24 cellular contexts compared by ENCODE assay signal in the genomic region with DNA sequence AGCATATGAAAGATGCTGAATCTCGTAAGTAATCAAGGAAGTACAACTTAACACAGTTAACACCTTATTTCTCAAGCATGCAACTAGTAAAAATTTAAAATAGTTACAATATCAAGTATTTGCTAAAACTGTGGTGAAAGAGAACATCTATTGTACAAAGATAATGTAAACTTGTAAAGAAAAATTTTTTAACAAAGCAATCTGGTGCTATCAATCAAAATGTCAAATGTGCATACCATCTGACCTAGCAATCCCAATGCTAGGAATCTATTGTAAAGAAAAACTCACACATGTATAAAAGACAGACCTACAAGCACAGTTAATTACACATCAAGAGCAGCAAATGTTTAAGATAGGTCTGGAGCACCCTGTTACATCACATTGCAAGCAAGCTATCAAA.
"Had no signal": no experiment of that assay in that cellular context is flagged by ENCODE, and none has a peak within 500 bp of the region (broad histone marks: within the 10 kb centered on the region; RNA-seq: fewer than 3 reads in every experiment).

No MANE protein-coding gene starts in this region.

- H3K4me1 ChIP-seq: lower lobe of right lung, thyroid gland had no signal

- H3K27me3 ChIP-seq: dorsolateral prefrontal cortex, gastrocnemius medialis, ovary, sigmoid colon, stomach, thyroid gland had no signal

- ATAC-seq: esophagus mucosa; gastrocnemius medialis; left ventricle myocardium superior; lower lobe of right lung; naive thymus-derived CD8-positive, alpha-beta T cell; psoas muscle; right cardiac atrium; stimulated activated effector memory CD8-positive, alpha-beta T cell treated with anti-CD3 and anti-CD28 coated beads, Interleukin-12 subunit alpha, Interleukin-12 subunit beta, amount 100 ng/mL, for 72 hours had no signal

- H3K9me3 ChIP-seq: gastrocnemius medialis, lower lobe of right lung, ovary, psoas muscle, sigmoid colon, stomach, thyroid gland had no signal

- H3K4me3 ChIP-seq: dorsolateral prefrontal cortex, gastrocnemius medialis, lower lobe of right lung, ovary, psoas muscle, sigmoid colon, stomach, thyroid gland had no signal

- H3K27ac ChIP-seq: dorsolateral prefrontal cortex, epithelial cell of prostate, gastrocnemius medialis, lower lobe of right lung, ovary, psoas muscle, sigmoid colon, stomach, thyroid gland had no signal

- DNase-seq: dorsolateral prefrontal cortex; effector CD4-positive, alpha-beta T cell; foreskin fibroblast; gastrocnemius medialis; head of caudate nucleus; left ventricle myocardium superior; lower lobe of right lung; naive thymus-derived CD8-positive, alpha-beta T cell; nephron progenitor cell; occipital lobe; ovary; posterior cingulate gyrus; psoas muscle; right cardiac atrium; sigmoid colon; stimulated activated CD4-positive, alpha-beta T cell treated with anti-CD3 and anti-CD28 coated beads, Interleukin-2, amount 100 ng/mL, for 24 hours; stimulated activated CD4-positive, alpha-beta T cell treated with anti-CD3 and anti-CD28 coated beads, Interleukin-4, amount 100 ng/mL, for 24 hours; stimulated activated naive CD4-positive, alpha-beta T cell treated with Interleukin-2 at 50 U/mL for 16 hours; stomach; thyroid gland; trophoblast cell had no signal

- H3K36me3 ChIP-seq: ovary, thyroid gland had no signal
